ENCODE assay signal across 21 cellular contexts in genomic region chr7:80837345-80837744, GRCh38.
DNase-seq lines count a peak whose midpoint lies in the region; ATAC-seq and TF ChIP-seq lines count a peak whose summit lies in the region.
"Had no signal": no experiment of that assay in that cellular context is flagged by ENCODE, and none has a peak within 500 bp of the region (broad histone marks: within the 10 kb centered on the region; RNA-seq: fewer than 3 reads in every experiment).

No MANE protein-coding gene starts in this region.

- no TSS peak for BruUV-seq in mammary epithelial cell (replicated peaks; lab: Mats Ljungman, UMichigan)
- BruUV-seq in Panc1 (replicated peaks; lab: Mats Ljungman, UMichigan), result no TSS peak

- H3K27ac Mint-ChIP-seq in mesothelial cell of epicardium, result peak overlapping the region; percentile 41
- H3K27ac Mint-ChIP-seq: B cell; CD14-positive monocyte; CD4-positive, alpha-beta T cell; CD8-positive, alpha-beta memory T cell; GM23338; H9 had no signal

- ATAC-seq in Panc1 (no peak), upper lobe of left lung (ENCODE audit: low FRiP score in 2 of 2) (no peak)
- ATAC-seq: GM12878, GM23338 had no signal

- H3K4me1 ChIP-seq in mammary epithelial cell (ENCODE audit: insufficient read depth, low read length), result peaks cover 43% of the 10 kb centered on the region
- H3K4me1 ChIP-seq in breast epithelium, result peaks cover 0 to 5% of the 10 kb centered on the region in 2 donors
- peaks cover 88% of the 10 kb centered on the region for H3K4me1 ChIP-seq in Panc1 (ENCODE audit: control insufficient read depth, insufficient read depth, low read length)
- H3K4me1 ChIP-seq in upper lobe of left lung, result peaks cover 0 to 7% (median 0%) of the 10 kb centered on the region in 4 donors
- H3K4me1 ChIP-seq in BE2C, result peaks cover 11% of the 10 kb centered on the region; the same call in 1 of the 2 replicates
- H3K4me1 ChIP-seq: BLaER1 treated with 17β-estradiol and CSF1 and Interleukin-3, amounts not matched to agents 10 nM and 100 nM had no signal

- intact Hi-C loops in mammary epithelial cell (cut with micrococcal nuclease) (no loop called here), breast epithelium (cut with DNase I; ENCODE audit: low total_unique reads) (no loop called here), Panc1 (cut with micrococcal nuclease; ENCODE audit: unreplicated experiment) (no loop called here)

- dilution Hi-C loops in mammary epithelial cell (cut with HindIII; ENCODE audit: low sequenced_read_pairs), result no loop called here

- H2AFZ ChIP-seq in mammary epithelial cell (ENCODE audit: low read depth, low read length), result no peak overlapping the region
- H2AFZ ChIP-seq: GM23338 had no signal

- DNase-seq in mammary epithelial cell (peak; percentile 48), breast epithelium (ENCODE audit: low spot score in 2 of 2) (no peak), M059J (ENCODE audit: low read depth) (peak; percentile 53), Panc1 (ENCODE audit: low read depth, low spot score) (no peak), mesothelial cell of epicardium (ENCODE audit: low spot score in 2 of 2, unreplicated experiment in 2 of 2) (no peak), upper lobe of left lung (no peak), dermis blood vessel endothelial cell (no peak), BE2C (no peak)
- DNase-seq: CD4-positive, alpha-beta T cell; CD8-positive, alpha-beta memory T cell; DMS 273 treated with DMSO at 0.1 percent for 48 hours; DMS79; EL; GDM1; H9 had no signal

- H3K27me3 ChIP-seq in mammary epithelial cell (ENCODE audit: insufficient read depth, low read length), result no peaks in the 10 kb centered on the region
- H3K27me3 ChIP-seq in breast epithelium, result no peaks in the 10 kb centered on the region
- H3K27me3 ChIP-seq in Panc1 (ENCODE audit: control insufficient read depth, insufficient read depth, low read length), result no peaks in the 10 kb centered on the region
- no peaks in the 10 kb centered on the region for H3K27me3 ChIP-seq in upper lobe of left lung
- H3K27me3 ChIP-seq in BE2C, result no peaks in the 10 kb centered on the region
- H3K27me3 ChIP-seq: BLaER1 treated with 17β-estradiol and CSF1 and Interleukin-3, amounts not matched to agents 10 nM and 100 nM had no signal

- H3K36me3 Mint-ChIP-seq in mesothelial cell of epicardium, result peaks cover 26% of the 10 kb centered on the region
- H3K36me3 Mint-ChIP-seq: CD8-positive, alpha-beta memory T cell had no signal

- no peak overlapping the region for H3K4me3 Mint-ChIP-seq in mesothelial cell of epicardium
- H3K4me3 Mint-ChIP-seq: B cell; CD14-positive monocyte; CD4-positive, alpha-beta T cell; CD8-positive, alpha-beta memory T cell; GM23338; H9 had no signal

- POLR2A ChIA-PET in Panc1 (lab: Charles Lee), result no interaction called here

- H3K9ac ChIP-seq in mammary epithelial cell (ENCODE audit: insufficient read depth, low read length), result no peak overlapping the region
- H3K9ac ChIP-seq: BLaER1 treated with 17β-estradiol and CSF1 and Interleukin-3, amounts not matched to agents 10 nM and 100 nM had no signal

- H3K36me3 ChIP-seq in mammary epithelial cell (ENCODE audit: insufficient read depth, low read length) (peaks cover 5% of the 10 kb centered on the region), breast epithelium (no peaks in the 10 kb centered on the region), Panc1 (ENCODE audit: control insufficient read depth, insufficient read depth, low read length) (no peaks in the 10 kb centered on the region), upper lobe of left lung (no peaks in the 10 kb centered on the region), BE2C (no peaks in the 10 kb centered on the region)
- H3K36me3 ChIP-seq: BLaER1 treated with 17β-estradiol and CSF1 and Interleukin-3, amounts not matched to agents 10 nM and 100 nM had no signal

- WGBS in mammary epithelial cell (ENCODE audit: low coverage, missing lambda C conversion rate), result 27% methylated on average over 3 of the region's 3 CpGs
- 90 to 93% methylated on average over 3 of the region's 3 CpGs for WGBS in upper lobe of left lung, 2 donors

- H3K4me3 ChIP-seq in mammary epithelial cell (replicated peaks in 1 of 3; ENCODE audit: insufficient read depth in 1 of 3, low read depth in 2 of 3, low read length in 3 of 3) (no peak overlapping the region), breast epithelium (no peak overlapping the region), Panc1 (ENCODE audit: low read depth in 2 of 2, low read length in 2 of 2) (no peak overlapping the region), upper lobe of left lung (no peak overlapping the region), BE2C (ENCODE audit: low read depth, low read length) (no peak overlapping the region)
- H3K4me3 ChIP-seq: BLaER1 treated with 17β-estradiol and CSF1 and Interleukin-3, amounts not matched to agents 10 nM and 100 nM; GM12878; GM23338 had no signal

- CTCF ChIA-PET in mammary epithelial cell (lab: Charles Lee; ENCODE audit: low non-redundant PET) (no interaction called here), Panc1 (lab: Charles Lee) (no interaction called here)

- TF ChIP-seq POLR2A in breast epithelium (IDR thresholded peaks at IDR 0.05) (no peak), upper lobe of left lung (IDR thresholded peaks at IDR 0.05) (no peak)

- TF ChIP-seq EP300 in upper lobe of left lung (IDR thresholded peaks at IDR 0.05), result no peak

- H4K20me1 ChIP-seq in mammary epithelial cell (ENCODE audit: insufficient read depth, low read length), result no peaks in the 10 kb centered on the region
- H4K20me1 ChIP-seq: BLaER1 treated with 17β-estradiol and CSF1 and Interleukin-3, amounts not matched to agents 10 nM and 100 nM had no signal

- no peak for TF ChIP-seq CTCF in mammary epithelial cell (conservative IDR thresholded peaks at IDR 0.05 in 1 of 2, IDR thresholded peaks at IDR 0.05 in 1 of 2; ENCODE audit: extremely low read depth in 1 of 2, insufficient read depth in 1 of 2, low read depth in 1 of 2, low read length in 2 of 2)
- no peak for TF ChIP-seq CTCF in breast epithelium (IDR thresholded peaks at IDR 0.05)
- TF ChIP-seq CTCF in Panc1 (IDR thresholded peaks at IDR 0.05), result no peak
- TF ChIP-seq CTCF in mesothelial cell of epicardium (IDR thresholded peaks at IDR 0.05; ENCODE audit: unreplicated experiment), result no peak
- TF ChIP-seq CTCF in upper lobe of left lung (IDR thresholded peaks at IDR 0.05), result no peak
- no peak for TF ChIP-seq CTCF in BE2C (IDR thresholded peaks at IDR 0.05; ENCODE audit: low read depth, low read length)

- peaks cover 63% of the 10 kb centered on the region for H3K4me1 Mint-ChIP-seq in mesothelial cell of epicardium
- H3K4me1 Mint-ChIP-seq: B cell; CD8-positive, alpha-beta memory T cell had no signal

- in situ Hi-C loops in mammary epithelial cell (cut with MboI; ENCODE audit: low sequenced_read_pairs in 2 of 2) (no loop called here), Panc1 (cut with HindIII; ENCODE audit: low pct_unique_long_range_greater_than_20kb, low sequenced_read_pairs) (no loop called here)

- H3K9me3 ChIP-seq in mammary epithelial cell (replicated peaks; ENCODE audit: insufficient read depth, low read length) (no peaks in the 10 kb centered on the region), breast epithelium (no peaks in the 10 kb centered on the region), Panc1 (ENCODE audit: control insufficient read depth, insufficient read depth, low read depth, low read length) (no peaks in the 10 kb centered on the region), upper lobe of left lung (no peaks in the 10 kb centered on the region), BE2C (no peaks in the 10 kb centered on the region)
- H3K9me3 ChIP-seq: BLaER1 treated with 17β-estradiol and CSF1 and Interleukin-3, amounts not matched to agents 10 nM and 100 nM had no signal

- no peaks in the 10 kb centered on the region for H3K27me3 Mint-ChIP-seq in mesothelial cell of epicardium (ENCODE audit: low read depth)
- H3K27me3 Mint-ChIP-seq: B cell; CD4-positive, alpha-beta T cell; CD8-positive, alpha-beta memory T cell had no signal

- H3K27ac ChIP-seq in mammary epithelial cell (ENCODE audit: insufficient read depth, low read depth, low read length), result peak overlapping the region; percentile 49
- H3K27ac ChIP-seq in breast epithelium, result peak overlapping the region in 1 of 2 donors; percentile 45
- H3K27ac ChIP-seq in Panc1 (ENCODE audit: low read length), result peak overlapping the region; percentile 77
- H3K27ac ChIP-seq in upper lobe of left lung, result no peak overlapping the region
- H3K27ac ChIP-seq: 22Rv1; BLaER1 treated with 17β-estradiol and CSF1 and Interleukin-3, amounts not matched to agents 10 nM and 100 nM had no signal

- peaks cover 97% of the 10 kb centered on the region for H3K79me2 ChIP-seq in mammary epithelial cell (ENCODE audit: insufficient read depth, low read length)

- no peaks in the 10 kb centered on the region for H3K9me3 Mint-ChIP-seq in mesothelial cell of epicardium
- H3K9me3 Mint-ChIP-seq: GM23338, H9 had no signal

- H3K4me2 ChIP-seq in mammary epithelial cell (ENCODE audit: insufficient read depth, low read depth, low read length), result peak overlapping the region; percentile 31
- H3K4me2 ChIP-seq: BLaER1 treated with 17β-estradiol and CSF1 and Interleukin-3, amounts not matched to agents 10 nM and 100 nM; GM23338 had no signal

Comparison
In these comparisons a context has a peak if more than half of its experiments do, and no peak if none do; other contexts are left out.
1. DNase-seq: peak in mammary epithelial cell (single experiment) and M059J (single experiment); none in breast epithelium (0 of 2), Panc1 (single experiment), mesothelial cell of epicardium (0 of 2), upper lobe of left lung (0 of 2), dermis blood vessel endothelial cell (single experiment) and BE2C (single experiment).
2. H3K27ac ChIP-seq: peak in mammary epithelial cell (single experiment) and Panc1 (single experiment); none in upper lobe of left lung (0 of 4).